In the genomic region with DNA sequence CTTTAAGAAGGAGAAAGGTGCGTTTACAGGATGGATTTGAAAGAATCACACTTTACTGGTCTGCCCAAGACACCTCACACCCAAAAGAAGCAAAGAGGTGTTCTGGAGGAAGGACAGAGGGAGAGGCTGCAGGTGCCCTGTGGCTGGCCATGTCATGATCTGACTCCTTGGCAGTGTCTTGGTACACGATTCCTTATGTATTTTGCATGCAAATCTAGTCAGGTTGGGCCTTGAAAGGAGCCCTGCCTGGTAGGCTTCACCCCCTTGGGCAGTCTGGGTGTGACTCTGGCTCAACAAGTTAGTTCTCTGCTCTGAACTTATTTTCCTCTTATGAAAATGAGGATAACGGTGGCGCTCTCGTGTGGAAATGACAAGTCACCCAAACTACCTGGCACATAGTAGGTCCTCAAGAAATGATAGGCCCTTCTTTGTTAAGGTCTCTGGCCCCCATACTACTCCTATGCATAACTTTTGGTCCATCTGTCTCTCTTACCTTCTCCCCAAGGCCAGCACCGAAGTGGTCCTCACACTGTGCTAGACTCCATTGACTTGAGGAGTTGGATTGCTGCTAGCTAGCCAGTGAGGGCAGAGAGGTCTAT, we compare ENCODE assay signal across 1 cellular context.
TF ChIP-seq lines count a peak whose summit lies in the region.

No MANE protein-coding gene starts in this region.

TF ChIP-seq in GM23338, 12 proteins besides CTCF, POLR2A, EP300 and RAD21 (continued from another document):
- TF ChIP-seq, protein P1, sequence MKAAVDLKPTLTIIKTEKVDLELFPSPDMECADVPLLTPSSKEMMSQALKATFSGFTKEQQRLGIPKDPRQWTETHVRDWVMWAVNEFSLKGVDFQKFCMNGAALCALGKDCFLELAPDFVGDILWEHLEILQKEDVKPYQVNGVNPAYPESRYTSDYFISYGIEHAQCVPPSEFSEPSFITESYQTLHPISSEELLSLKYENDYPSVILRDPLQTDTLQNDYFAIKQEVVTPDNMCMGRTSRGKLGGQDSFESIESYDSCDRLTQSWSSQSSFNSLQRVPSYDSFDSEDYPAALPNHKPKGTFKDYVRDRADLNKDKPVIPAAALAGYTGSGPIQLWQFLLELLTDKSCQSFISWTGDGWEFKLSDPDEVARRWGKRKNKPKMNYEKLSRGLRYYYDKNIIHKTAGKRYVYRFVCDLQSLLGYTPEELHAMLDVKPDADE (IDR thresholded peaks at IDR 0.05), result no peak
- TF ChIP-seq STAT1 (IDR thresholded peaks at IDR 0.05; ENCODE audit: unreplicated experiment) (no peak), EZH2phosphoT487 (IDR thresholded peaks at IDR 0.05; ENCODE audit: unreplicated experiment) (no peak), ZNF114 (CRISPR knock-in tag; IDR thresholded peaks at IDR 0.05) (no peak), NANOG (IDR thresholded peaks at IDR 0.05; ENCODE audit: borderline replicate concordance) (no peak), EZH2 (IDR thresholded peaks at IDR 0.05; ENCODE audit: low read depth, unreplicated experiment) (no peak), JUNB (IDR thresholded peaks at IDR 0.05; ENCODE audit: unreplicated experiment) (no peak)
- TF ChIP-seq, protein P2, sequence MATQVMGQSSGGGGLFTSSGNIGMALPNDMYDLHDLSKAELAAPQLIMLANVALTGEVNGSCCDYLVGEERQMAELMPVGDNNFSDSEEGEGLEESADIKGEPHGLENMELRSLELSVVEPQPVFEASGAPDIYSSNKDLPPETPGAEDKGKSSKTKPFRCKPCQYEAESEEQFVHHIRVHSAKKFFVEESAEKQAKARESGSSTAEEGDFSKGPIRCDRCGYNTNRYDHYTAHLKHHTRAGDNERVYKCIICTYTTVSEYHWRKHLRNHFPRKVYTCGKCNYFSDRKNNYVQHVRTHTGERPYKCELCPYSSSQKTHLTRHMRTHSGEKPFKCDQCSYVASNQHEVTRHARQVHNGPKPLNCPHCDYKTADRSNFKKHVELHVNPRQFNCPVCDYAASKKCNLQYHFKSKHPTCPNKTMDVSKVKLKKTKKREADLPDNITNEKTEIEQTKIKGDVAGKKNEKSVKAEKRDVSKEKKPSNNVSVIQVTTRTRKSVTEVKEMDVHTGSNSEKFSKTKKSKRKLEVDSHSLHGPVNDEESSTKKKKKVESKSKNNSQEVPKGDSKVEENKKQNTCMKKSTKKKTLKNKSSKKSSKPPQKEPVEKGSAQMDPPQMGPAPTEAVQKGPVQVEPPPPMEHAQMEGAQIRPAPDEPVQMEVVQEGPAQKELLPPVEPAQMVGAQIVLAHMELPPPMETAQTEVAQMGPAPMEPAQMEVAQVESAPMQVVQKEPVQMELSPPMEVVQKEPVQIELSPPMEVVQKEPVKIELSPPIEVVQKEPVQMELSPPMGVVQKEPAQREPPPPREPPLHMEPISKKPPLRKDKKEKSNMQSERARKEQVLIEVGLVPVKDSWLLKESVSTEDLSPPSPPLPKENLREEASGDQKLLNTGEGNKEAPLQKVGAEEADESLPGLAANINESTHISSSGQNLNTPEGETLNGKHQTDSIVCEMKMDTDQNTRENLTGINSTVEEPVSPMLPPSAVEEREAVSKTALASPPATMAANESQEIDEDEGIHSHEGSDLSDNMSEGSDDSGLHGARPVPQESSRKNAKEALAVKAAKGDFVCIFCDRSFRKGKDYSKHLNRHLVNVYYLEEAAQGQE (IDR thresholded peaks at IDR 0.05; ENCODE audit: unreplicated experiment), result no peak
